In the genomic region with DNA sequence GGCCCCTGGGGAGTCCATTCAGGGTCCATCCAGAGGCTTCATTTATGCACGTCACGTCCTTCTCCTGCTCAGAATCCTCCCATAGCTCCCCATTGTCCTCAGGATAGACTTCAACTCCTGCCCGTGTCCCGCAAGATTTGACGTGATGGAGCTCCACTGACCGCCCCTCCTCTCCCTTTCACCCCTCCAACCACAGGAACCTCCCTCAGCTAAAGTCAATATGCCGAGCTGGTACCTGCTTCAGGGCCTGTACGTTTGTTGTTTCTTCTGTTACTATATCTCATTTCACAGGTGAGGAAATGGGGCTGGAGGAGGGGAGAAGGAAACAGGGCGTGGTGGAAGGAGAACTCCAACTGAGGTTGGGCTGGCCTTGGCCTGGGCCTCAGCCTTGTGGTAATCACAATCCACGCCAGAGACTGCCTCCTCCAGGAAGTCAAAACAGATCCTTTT, we compare ENCODE assay signal across 20 cellular contexts. TPM values are rescaled to one million over a fixed set of nuclear protein-coding genes. Genes with fewer than 3 reads are reported as not detected.
DNase-seq lines count a peak whose midpoint lies in the region; ATAC-seq and TF ChIP-seq lines count a peak whose summit lies in the region.
"Had no signal": no experiment of that assay in that cellular context is flagged by ENCODE, and none has a peak within 500 bp of the region (broad histone marks: within the 10 kb centered on the region; RNA-seq: fewer than 3 reads in every experiment).

No MANE protein-coding gene starts in this region.

- H3K9me2 ChIP-seq in PC-3 (replicated peaks; ENCODE audit: low read length), result no peaks in the 10 kb centered on the region

- H3K4me3 Mint-ChIP-seq in activated naive CD8-positive, alpha-beta T cell treated with anti-CD3 and anti-CD28 coated beads, Interleukin-2, amount 10 ng/mL, durations not matched to agents 7 days and 5 days, result no peak overlapping the region
- no peak overlapping the region for H3K4me3 Mint-ChIP-seq in activated naive CD8-positive, alpha-beta T cell treated with anti-CD3 and anti-CD28 coated beads for 36 hours
- no peak overlapping the region for H3K4me3 Mint-ChIP-seq in stimulated activated effector memory CD8-positive, alpha-beta T cell treated with anti-CD3 and anti-CD28 coated beads, Interleukin-12 subunit alpha, Interleukin-12 subunit beta, amount 100 ng/mL, for 72 hours
- H3K4me3 Mint-ChIP-seq: CD4-positive, CD25-positive, alpha-beta regulatory T cell had no signal

- H3K27me3 Mint-ChIP-seq in activated naive CD8-positive, alpha-beta T cell treated with anti-CD3 and anti-CD28 coated beads, Interleukin-2, amount 10 ng/mL, durations not matched to agents 7 days and 5 days, result peaks cover 7% of the 10 kb centered on the region
- no peaks in the 10 kb centered on the region for H3K27me3 Mint-ChIP-seq in activated naive CD8-positive, alpha-beta T cell treated with anti-CD3 and anti-CD28 coated beads for 36 hours
- H3K27me3 Mint-ChIP-seq: CD4-positive, CD25-positive, alpha-beta regulatory T cell had no signal

- no peak overlapping the region for H3K4me3 ChIP-seq in PC-3 (ENCODE audit: low read length)
- H3K4me3 ChIP-seq: A549, Peyer's patch had no signal

- H3K4me1 Mint-ChIP-seq in activated naive CD8-positive, alpha-beta T cell treated with anti-CD3 and anti-CD28 coated beads, Interleukin-2, amount 10 ng/mL, durations not matched to agents 7 days and 5 days, result peaks cover 23% of the 10 kb centered on the region
- H3K4me1 Mint-ChIP-seq in activated naive CD8-positive, alpha-beta T cell treated with anti-CD3 and anti-CD28 coated beads for 36 hours, result peaks cover 15% of the 10 kb centered on the region
- peaks cover 26% of the 10 kb centered on the region for H3K4me1 Mint-ChIP-seq in stimulated activated effector memory CD8-positive, alpha-beta T cell treated with anti-CD3 and anti-CD28 coated beads, Interleukin-12 subunit alpha, Interleukin-12 subunit beta, amount 100 ng/mL, for 72 hours
- H3K4me1 Mint-ChIP-seq: CD4-positive, CD25-positive, alpha-beta regulatory T cell had no signal

- H3K9me3 Mint-ChIP-seq in activated naive CD8-positive, alpha-beta T cell treated with anti-CD3 and anti-CD28 coated beads, Interleukin-2, amount 10 ng/mL, durations not matched to agents 7 days and 5 days, result peaks cover 3% of the 10 kb centered on the region
- H3K9me3 Mint-ChIP-seq in activated naive CD8-positive, alpha-beta T cell treated with anti-CD3 and anti-CD28 coated beads for 36 hours, result no peaks in the 10 kb centered on the region
- no peaks in the 10 kb centered on the region for H3K9me3 Mint-ChIP-seq in stimulated activated effector memory CD8-positive, alpha-beta T cell treated with anti-CD3 and anti-CD28 coated beads, Interleukin-12 subunit alpha, Interleukin-12 subunit beta, amount 100 ng/mL, for 72 hours

- no TSS peak for BruUV-seq in PC-3 (replicated peaks; lab: Mats Ljungman, UMichigan)

- no peak for DNase-seq in activated naive CD8-positive, alpha-beta T cell treated with anti-CD3 and anti-CD28 coated beads, Interleukin-2, amount 10 ng/mL, durations not matched to agents 7 days and 5 days
- no peak for DNase-seq in activated naive CD8-positive, alpha-beta T cell treated with anti-CD3 and anti-CD28 coated beads for 36 hours
- DNase-seq in PC-3, result peak; percentile 36
- no peak for DNase-seq in left colon
- no peak for DNase-seq in stimulated activated effector memory CD8-positive, alpha-beta T cell treated with anti-CD3 and anti-CD28 coated beads, Interleukin-12 subunit alpha, Interleukin-12 subunit beta, amount 100 ng/mL, for 72 hours (ENCODE audit: low spot score in 2 of 2)
- no peak for DNase-seq in epidermal melanocyte (ENCODE audit: insufficient read length, low spot score)
- DNase-seq in iPS-NIHi7 (ENCODE audit: extremely low spot score), result no peak
- DNase-seq in T1000 (lab: John Stamatoyannopoulos, UW), result no peak
- DNase-seq: CD4-positive, CD25-positive, alpha-beta regulatory T cell; DMS79; MM.1S; NCI-H1417; NCI-H1930; NCI-H2171 treated with DMSO at 0.1 percent for 48 hours; NCI-H510A; NCI-H82; Peyer's patch; Right ventricle myocardium superior had no signal

- no peak overlapping the region for H3K4me2 ChIP-seq in PC-3 (ENCODE audit: low read length)
- H3K4me2 ChIP-seq: A549 had no signal

- intact Hi-C loops in PC-3 (cut with micrococcal nuclease), result no loop called here
- intact Hi-C loops in left colon (cut with DNase I, micrococcal nuclease), result no loop called here

- ATAC-seq in activated naive CD8-positive, alpha-beta T cell treated with anti-CD3 and anti-CD28 coated beads, Interleukin-2, amount 10 ng/mL, durations not matched to agents 7 days and 5 days (ENCODE audit: low read depth), result no peak
- ATAC-seq in PC-3, result no peak
- ATAC-seq in left colon, result peak; percentile 74
- no peak for ATAC-seq in stimulated activated effector memory CD8-positive, alpha-beta T cell treated with anti-CD3 and anti-CD28 coated beads, Interleukin-12 subunit alpha, Interleukin-12 subunit beta, amount 100 ng/mL, for 72 hours
- ATAC-seq: A549, HCT116 had no signal

- H3K9me3 ChIP-seq in PC-3 (ENCODE audit: low read length), result no peaks in the 10 kb centered on the region

- H3K36me3 Mint-ChIP-seq in activated naive CD8-positive, alpha-beta T cell treated with anti-CD3 and anti-CD28 coated beads, Interleukin-2, amount 10 ng/mL, durations not matched to agents 7 days and 5 days, result no peaks in the 10 kb centered on the region
- H3K36me3 Mint-ChIP-seq in activated naive CD8-positive, alpha-beta T cell treated with anti-CD3 and anti-CD28 coated beads for 36 hours, result no peaks in the 10 kb centered on the region
- H3K36me3 Mint-ChIP-seq in stimulated activated effector memory CD8-positive, alpha-beta T cell treated with anti-CD3 and anti-CD28 coated beads, Interleukin-12 subunit alpha, Interleukin-12 subunit beta, amount 100 ng/mL, for 72 hours, result no peaks in the 10 kb centered on the region
- H3K36me3 Mint-ChIP-seq: CD4-positive, CD25-positive, alpha-beta regulatory T cell had no signal

- TF ChIP-seq CTCF in PC-3 (conservative IDR thresholded peaks at IDR 0.05; ENCODE audit: low read depth, low read length), result no peak

- H4K20me1 ChIP-seq in PC-3 (ENCODE audit: low read length), result no peaks in the 10 kb centered on the region

- H3K27ac Mint-ChIP-seq in activated naive CD8-positive, alpha-beta T cell treated with anti-CD3 and anti-CD28 coated beads, Interleukin-2, amount 10 ng/mL, durations not matched to agents 7 days and 5 days, result peak overlapping the region; percentile 34
- H3K27ac Mint-ChIP-seq in activated naive CD8-positive, alpha-beta T cell treated with anti-CD3 and anti-CD28 coated beads for 36 hours, result no peak overlapping the region
- H3K27ac Mint-ChIP-seq in stimulated activated effector memory CD8-positive, alpha-beta T cell treated with anti-CD3 and anti-CD28 coated beads, Interleukin-12 subunit alpha, Interleukin-12 subunit beta, amount 100 ng/mL, for 72 hours, result peak overlapping the region; percentile 6

- no peaks in the 10 kb centered on the region for H3K27me3 ChIP-seq in PC-3 (ENCODE audit: low read length)
- H3K27me3 ChIP-seq: Peyer's patch had no signal

- no peak overlapping the region for H3K9ac ChIP-seq in PC-3 (ENCODE audit: low read length)

- no peaks in the 10 kb centered on the region for H3K79me2 ChIP-seq in PC-3 (ENCODE audit: low read length)

- CTCF ChIA-PET in PC-3 (lab: Charles Lee), result no interaction called here

- POLR2A ChIA-PET in activated naive CD8-positive, alpha-beta T cell treated with anti-CD3 and anti-CD28 coated beads, Interleukin-2, amount 10 ng/mL, durations not matched to agents 7 days and 5 days (lab: Charles Lee), result no interaction called here
- POLR2A ChIA-PET in PC-3 (lab: Charles Lee; ENCODE audit: unreplicated experiment), result no interaction called here

- no peak overlapping the region for H3K27ac ChIP-seq in PC-3 (ENCODE audit: low read length)
- H3K27ac ChIP-seq: Peyer's patch had no signal

- no peaks in the 10 kb centered on the region for H3F3A ChIP-seq in PC-3 (ENCODE audit: low read length, unreplicated experiment)

- peaks cover 17% of the 10 kb centered on the region for H3K4me1 ChIP-seq in PC-3 (ENCODE audit: insufficient read depth, low read length)
- H3K4me1 ChIP-seq: Peyer's patch had no signal

- H3K36me3 ChIP-seq in PC-3 (ENCODE audit: low read depth, low read length), result no peaks in the 10 kb centered on the region
- H3K36me3 ChIP-seq: Peyer's patch had no signal

- H2AFZ ChIP-seq in PC-3 (ENCODE audit: low read length), result no peak overlapping the region

RNA-seq across cellular contexts. Expression of a gene that starts 38.6 kb away (rescaled TPM):
- 10 to 100 TPM; 38.3 to 38.7 TPM for total RNA-seq in activated naive CD8-positive, alpha-beta T cell treated with anti-CD3 and anti-CD28 coated beads, Interleukin-2, amount 10 ng/mL, durations not matched to agents 7 days and 5 days
- 10 to 100 TPM; 36.4 to 37.7 TPM for total RNA-seq in activated naive CD8-positive, alpha-beta T cell treated with anti-CD3 and anti-CD28 coated beads for 36 hours
- 103 and 122 TPM in 2 replicates for total RNA-seq in PC-3 (2014; rRNA removed)
- 10 to 100 TPM; 30.2 to 42.7 TPM for total RNA-seq in left colon
